In the genomic region with DNA sequence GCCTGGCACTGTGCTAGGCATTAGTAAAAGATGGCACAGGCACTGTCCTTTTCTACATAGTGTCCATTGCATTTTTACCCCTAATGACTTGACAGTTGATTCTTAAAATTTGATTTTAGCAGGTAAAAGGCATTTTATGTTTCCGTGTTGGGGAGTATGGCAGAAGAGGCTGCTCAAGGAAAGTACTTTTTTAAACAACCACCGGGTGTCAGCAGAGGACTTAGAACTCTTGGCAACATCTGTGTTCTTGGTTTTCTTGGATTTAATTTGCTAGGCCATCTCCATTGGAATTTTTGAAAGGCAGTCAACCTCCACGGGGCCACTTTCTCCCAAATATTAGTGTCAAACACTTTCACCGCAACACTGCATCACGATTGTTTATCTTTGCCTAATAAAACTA, we compare ENCODE assay signal across 8 cellular contexts.
DNase-seq lines count a peak whose midpoint lies in the region; ATAC-seq, FAIRE-seq and TF ChIP-seq lines count a peak whose summit lies in the region.

No MANE protein-coding gene starts in this region.

- H3K4me1 ChIP-seq in cardiac muscle cell (ENCODE audit: low read depth) (no peaks in the 10 kb centered on the region), right atrium auricular region (no peaks in the 10 kb centered on the region), K562 (replicated peaks in 1 of 2; ENCODE audit: control insufficient read depth in 2 of 2, insufficient read depth in 2 of 2, low read length in 2 of 2) (peaks cover 0 to 7% of the 10 kb centered on the region in 2 experiments; a peak in 2 of 5 replicates)

- H3K27me3 ChIP-seq in cardiac muscle cell, result no peaks in the 10 kb centered on the region
- no peaks in the 10 kb centered on the region for H3K27me3 ChIP-seq in right atrium auricular region
- no peaks in the 10 kb centered on the region for H3K27me3 ChIP-seq in K562 (ENCODE audit: control insufficient read depth in 2 of 2, insufficient read depth in 2 of 2, low read length in 2 of 2)

- TF ChIP-seq CTCF in cardiac muscle cell (IDR thresholded peaks at IDR 0.05; ENCODE audit: low read depth, low read length) (peak; percentile 33), right atrium auricular region (IDR thresholded peaks at IDR 0.05) (peak in 1 of 2 donors; percentile 60), K562 (IDR thresholded peaks at IDR 0.05 in 2 of 3, conservative IDR thresholded peaks at IDR 0.05 in 1 of 3; ENCODE audit: insufficient read depth in 2 of 3, low read depth in 1 of 3, low read length in 3 of 3) (peak; percentile 52 to 59 (median 55); a peak in 5 of 6 replicates)

- CTCF ChIA-PET in K562 (lab: Yijun Ruan, JAX; ENCODE audit: low intra/inter-chr PET ratio), result interaction anchor here (1.4 kb wide), 1 partner anchor 488 kb away, joined by 4 read pairs; no protein-coding TSS in a partner anchor

- H3K4me2 ChIP-seq in K562 (ENCODE audit: insufficient read depth, low read length), result no peak overlapping the region

- H3K27ac ChIP-seq in cardiac muscle cell, result no peak overlapping the region
- H3K27ac ChIP-seq in right atrium auricular region, result no peak overlapping the region
- H3K27ac ChIP-seq in K562 (ENCODE audit: extremely low read depth, low read depth, low read length), result no peak overlapping the region

- FAIRE-seq in K562 (lab: Jason Lieb, UNC), result peak; percentile 88

- POLR2A ChIA-PET in K562 (lab: Yijun Ruan, JAX), result no interaction called here

- 0% methylated on average over 5 of the region's 5 CpGs for WGBS in K562 (ENCODE audit: insufficient coverage, low coverage, missing lambda C conversion rate)

- H3K79me2 ChIP-seq in K562 (ENCODE audit: control insufficient read depth, insufficient read depth, low read length), result no peaks in the 10 kb centered on the region

- H3K9me3 ChIP-seq in cardiac muscle cell (ENCODE audit: low read depth) (no peaks in the 10 kb centered on the region), right atrium auricular region (no peaks in the 10 kb centered on the region), K562 (replicated peaks; ENCODE audit: control insufficient read depth, insufficient read depth, low read depth, low read length) (no peaks in the 10 kb centered on the region)

- no TSS peak for BruUV-seq in K562 (replicated peaks; lab: Mats Ljungman, UMichigan)

- H4K20me1 ChIP-seq in K562 (replicated peaks; ENCODE audit: control insufficient read depth, insufficient read depth, low read length), result no peaks in the 10 kb centered on the region

- H3K4me3 ChIP-seq in cardiac muscle cell, result no peak overlapping the region
- H3K4me3 ChIP-seq in right atrium auricular region, result no peak overlapping the region
- H3K4me3 ChIP-seq in K562, result no peak overlapping the region

- no peak for TF ChIP-seq EP300 in K562 (IDR thresholded peaks at IDR 0.05; ENCODE audit: low read length)

- no peaks in the 10 kb centered on the region for H3K36me3 ChIP-seq in cardiac muscle cell
- H3K36me3 ChIP-seq in right atrium auricular region, result no peaks in the 10 kb centered on the region
- H3K36me3 ChIP-seq in K562 (ENCODE audit: control insufficient read depth, insufficient read depth, low read length), result no peaks in the 10 kb centered on the region

- TF ChIP-seq RAD21 in K562 (CRISPR knock-in tag; conservative IDR thresholded peaks at IDR 0.05 in 1 of 2, IDR thresholded peaks at IDR 0.05 in 1 of 2), result peak; percentile 63 to 74

- ATAC-seq in K562, result peak; percentile 84
- no peak for ATAC-seq in HG02870 (IDR thresholded peaks at IDR 0.05; ENCODE audit: unreplicated experiment)
- ATAC-seq in HG03045 (IDR thresholded peaks at IDR 0.05; ENCODE audit: unreplicated experiment), result no peak

- H3K9me1 ChIP-seq in K562 (ENCODE audit: control insufficient read depth, insufficient read depth, low read length), result no peaks in the 10 kb centered on the region

- no peak for TF ChIP-seq POLR2A in K562 (conservative IDR thresholded peaks at IDR 0.05)

- peak; percentile 53 to 64 for DNase-seq in cardiac muscle cell (ENCODE audit: low read depth in 1 of 2, low spot score in 1 of 2)
- DNase-seq in right atrium auricular region (ENCODE audit: low spot score), result no peak
- peak in 2 of 3 experiments; percentile 34 to 82 for DNase-seq in NCI-H1417 (lab: John Stamatoyannopoulos, UW)
- peak; percentile 33 to 64 (median 38) for DNase-seq in K562 (ENCODE audit: extremely low read depth in 1 of 4, low spot score in 3 of 4)
- DNase-seq in lung microvascular endothelial cell (ENCODE audit: low read depth in 2 of 2), result peak; percentile 49 to 55
- DNase-seq in activated T-cell treated with anti-CD3 and anti-CD28 coated beads for 4 hours, result no peak

- in situ Hi-C loops in K562 (cut with MboI), result no loop called here

- H3K9ac ChIP-seq in K562 (ENCODE audit: insufficient read depth in 1 of 2, low read depth in 2 of 2, low read length in 2 of 2), result no peak overlapping the region

- H2AFZ ChIP-seq in K562 (ENCODE audit: low read depth, low read length), result no peak overlapping the region

- intact Hi-C loops in K562 (cut with micrococcal nuclease), result loop anchor here (1.0 to 5.0 kb wide), 3 partner anchors 37 to 488 kb away; no protein-coding TSS in a partner anchor

TF ChIP-seq in K562, 482 proteins besides CTCF, POLR2A, EP300 and RAD21:
- TF ChIP-seq, protein P1, sequence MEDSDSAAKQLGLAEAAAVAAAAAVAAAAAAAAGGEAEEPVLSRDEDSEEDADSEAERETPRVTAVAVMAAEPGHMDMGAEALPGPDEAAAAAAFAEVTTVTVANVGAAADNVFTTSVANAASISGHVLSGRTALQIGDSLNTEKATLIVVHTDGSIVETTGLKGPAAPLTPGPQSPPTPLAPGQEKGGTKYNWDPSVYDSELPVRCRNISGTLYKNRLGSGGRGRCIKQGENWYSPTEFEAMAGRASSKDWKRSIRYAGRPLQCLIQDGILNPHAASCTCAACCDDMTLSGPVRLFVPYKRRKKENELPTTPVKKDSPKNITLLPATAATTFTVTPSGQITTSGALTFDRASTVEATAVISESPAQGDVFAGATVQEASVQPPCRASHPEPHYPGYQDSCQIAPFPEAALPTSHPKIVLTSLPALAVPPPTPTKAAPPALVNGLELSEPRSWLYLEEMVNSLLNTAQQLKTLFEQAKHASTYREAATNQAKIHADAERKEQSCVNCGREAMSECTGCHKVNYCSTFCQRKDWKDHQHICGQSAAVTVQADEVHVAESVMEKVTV (CRISPR knock-in tag; IDR thresholded peaks at IDR 0.05), result peak; percentile 44; the same call in 1 of the 2 replicates
- no peak for TF ChIP-seq BHLHE40 (IDR thresholded peaks at IDR 0.05; ENCODE audit: low read length)
- TF ChIP-seq SMC3 (conservative IDR thresholded peaks at IDR 0.05; ENCODE audit: insufficient read depth, low read depth, low read length), result peak; percentile 28; the same call in 1 of the 2 replicates

Comparison
In these comparisons a context has a peak if more than half of its experiments do, and no peak if none do; other contexts are left out.
1. DNase-seq: peak in cardiac muscle cell (2 of 2), NCI-H1417 (2 of 3), K562 (4 of 4) and lung microvascular endothelial cell (2 of 2); none in right atrium auricular region (single experiment) and activated T-cell treated with anti-CD3 and anti-CD28 coated beads for 4 hours (single experiment).